Comparison of ENCODE assay signal across 1 cellular context in the genomic region with DNA sequence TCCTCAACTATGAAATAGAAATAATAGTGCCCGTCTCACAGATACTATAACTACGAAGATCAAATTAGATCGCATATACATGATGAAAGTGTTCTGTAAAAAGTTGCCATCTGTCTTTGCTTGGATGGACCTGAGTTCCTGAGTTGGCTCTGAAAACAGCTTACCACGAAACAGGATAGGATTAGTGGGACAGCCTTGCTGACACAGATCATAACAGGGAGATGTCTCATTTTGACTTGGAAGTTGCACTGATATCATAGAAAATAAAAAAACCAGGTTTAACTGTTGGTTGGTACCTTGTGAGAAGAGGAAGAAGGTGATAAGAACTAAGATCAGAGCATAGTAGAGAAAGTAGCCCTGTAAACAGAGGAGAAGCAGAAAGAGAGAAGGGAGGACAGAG.
TF ChIP-seq lines count a peak whose summit lies in the region.

No MANE protein-coding gene starts in this region.

TF ChIP-seq in SK-N-SH treated with all-trans-retinoic acid at 6 μM for 48 hours, 23 proteins besides CTCF, POLR2A, EP300 and RAD21 (continued from another document):
- TF ChIP-seq TSHZ2 (CRISPR knock-in tag; IDR thresholded peaks at IDR 0.05) (no peak), ARNTL (CRISPR knock-in tag; IDR thresholded peaks at IDR 0.05; ENCODE audit: borderline replicate concordance, low read depth) (no peak), OSR1 (CRISPR knock-in tag; IDR thresholded peaks at IDR 0.05) (no peak), PATZ1 (CRISPR knock-in tag; IDR thresholded peaks at IDR 0.05; ENCODE audit: borderline replicate concordance) (no peak)
